10 cellular contexts compared by ENCODE assay signal in the genomic region with DNA sequence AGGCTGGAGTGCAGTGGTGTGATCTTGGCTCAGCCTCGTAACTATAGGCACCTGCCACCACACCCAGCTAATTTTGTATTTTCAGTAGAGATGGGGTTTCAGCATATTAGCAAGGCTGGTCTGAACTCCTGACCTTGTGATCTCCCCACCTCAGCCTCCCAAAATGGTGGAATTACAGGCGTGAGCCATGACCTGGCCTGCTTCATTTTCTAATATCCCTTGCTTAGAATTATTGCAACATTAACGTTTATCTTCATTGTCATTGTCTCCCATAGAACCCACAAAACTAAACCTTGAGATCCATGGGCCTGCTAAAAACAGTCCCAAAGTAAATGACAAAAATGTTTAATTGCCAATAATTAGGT. TPM values are rescaled to one million over a fixed set of nuclear protein-coding genes. Genes with fewer than 3 reads are reported as not detected.
A peak's percentile ranks its signal among the peaks of the same experiment; 100 is the strongest.
DNase-seq lines count a peak whose midpoint lies in the region; ATAC-seq and TF ChIP-seq lines count a peak whose summit lies in the region.
"Had no signal": no experiment of that assay in that cellular context is flagged by ENCODE, and none has a peak within 500 bp of the region (broad histone marks: within the 10 kb centered on the region; RNA-seq: fewer than 3 reads in every experiment).

No MANE protein-coding gene starts in this region.

- POLR2A ChIA-PET in activated CD8-positive, alpha-beta T cell treated with anti-CD3 and anti-CD28 coated beads for 36 hours (lab: Charles Lee) = interaction anchor here (1.1 to 12.0 kb wide), 34 partner anchors 8 to 139 kb away, joined by 3 to 204 read pairs (median 12); a partner anchor contains a TSS

- H3K4me1 ChIP-seq in mesenchymal stem cell (ENCODE audit: control insufficient read depth, insufficient read depth, low read depth, low read length) = no peaks in the 10 kb centered on the region
- H3K4me1 ChIP-seq in lower lobe of right lung = peaks cover 50% of the 10 kb centered on the region
- H3K4me1 ChIP-seq in suprapubic skin = peaks cover 42% of the 10 kb centered on the region
- H3K4me1 ChIP-seq in gastroesophageal sphincter = peaks cover 3 to 60% (median 30%) of the 10 kb centered on the region in 3 donors

- no peak overlapping the region for H3K4me3 Mint-ChIP-seq in Calu3 (ENCODE audit: low read depth, unreplicated experiment)
- H3K4me3 Mint-ChIP-seq in HFFc6 = peak overlapping the region; percentile 97
- H3K4me3 Mint-ChIP-seq in activated CD8-positive, alpha-beta T cell treated with anti-CD3 and anti-CD28 coated beads for 36 hours = peak overlapping the region; percentile 97

- intact Hi-C loops in Calu3 (cut with micrococcal nuclease; ENCODE audit: unreplicated experiment) (loop anchor here (1.0 kb wide), 1 partner anchor 96 kb away; no protein-coding TSS in a partner anchor), lower lobe of right lung (cut with DNase I) (loop anchor here (5.0 kb wide), 1 partner anchor 93 kb away; no protein-coding TSS in a partner anchor)
- intact Hi-C loops in activated CD8-positive, alpha-beta T cell treated with anti-CD3 and anti-CD28 coated beads for 36 hours (cut with micrococcal nuclease) = no loop called here

- H3K4ac ChIP-seq in mesenchymal stem cell (ENCODE audit: low read depth in 1 of 2, low read length in 2 of 2) = no peak overlapping the region

- no peak overlapping the region for H2BK15ac ChIP-seq in mesenchymal stem cell (ENCODE audit: low read depth, poor library complexity, severe bottlenecking)

- H3K79me1 ChIP-seq in mesenchymal stem cell (replicated peaks; ENCODE audit: low read length, poor library complexity, severe bottlenecking) = no peaks in the 10 kb centered on the region

- WGBS in mesenchymal stem cell = 48% methylated on average over 2 of the region's 3 CpGs
- 45% methylated on average over 3 of the region's 3 CpGs for WGBS in suprapubic skin
- WGBS in gastroesophageal sphincter (ENCODE audit: low coverage in 1 of 2), 2 donors = 47 to 53% methylated on average over 3 of the region's 3 CpGs

- no peak for TF ChIP-seq POLR2A in suprapubic skin (IDR thresholded peaks at IDR 0.05)
- TF ChIP-seq POLR2A in gastroesophageal sphincter (IDR thresholded peaks at IDR 0.05) = no peak

- H3K36me3 ChIP-seq in mesenchymal stem cell (ENCODE audit: control insufficient read depth in 1 of 2, insufficient read depth in 2 of 2, low read depth in 1 of 2, low read length in 2 of 2) (peaks cover 16 to 49% of the 10 kb centered on the region in 2 experiments), lower lobe of right lung (peaks cover 63% of the 10 kb centered on the region), suprapubic skin (peaks cover 55% of the 10 kb centered on the region), gastroesophageal sphincter (peaks cover 0 to 63% of the 10 kb centered on the region in 2 donors)

- H3K9ac ChIP-seq in mesenchymal stem cell (ENCODE audit: low read length) = peak overlapping the region; percentile 91

- H2BK120ac ChIP-seq in mesenchymal stem cell (ENCODE audit: low read depth, low read length) = no peak overlapping the region

- no peak overlapping the region for H3K23ac ChIP-seq in mesenchymal stem cell (ENCODE audit: low read length in 2 of 2)

- H2BK5ac ChIP-seq in mesenchymal stem cell (ENCODE audit: low read depth, low read length, poor library complexity, severe bottlenecking) = no peak overlapping the region

- H3K4me2 ChIP-seq in mesenchymal stem cell (ENCODE audit: low read length, poor library complexity, severe bottlenecking) = no peak overlapping the region

- H2AFZ ChIP-seq in mesenchymal stem cell (ENCODE audit: low read depth, low read length) = no peak overlapping the region

- peak overlapping the region; percentile 29 for H3K27ac Mint-ChIP-seq in Calu3 (ENCODE audit: unreplicated experiment)
- peak overlapping the region; percentile 100 for H3K27ac Mint-ChIP-seq in HFFc6
- H3K27ac Mint-ChIP-seq in activated CD8-positive, alpha-beta T cell treated with anti-CD3 and anti-CD28 coated beads for 36 hours = peak overlapping the region; percentile 85

- CTCF ChIA-PET in Calu3 (lab: Charles Lee) = interaction anchor here (1.2 kb wide), 1 partner anchor 138 kb away, joined by 4 read pairs; no protein-coding TSS in a partner anchor
- CTCF ChIA-PET in activated CD8-positive, alpha-beta T cell treated with anti-CD3 and anti-CD28 coated beads for 36 hours (lab: Charles Lee) = interaction anchor here (1.4 to 4.7 kb wide), 2 partner anchors 92 to 97 kb away, joined by 7 to 41 read pairs; no protein-coding TSS in a partner anchor

- TF ChIP-seq EP300 in suprapubic skin (IDR thresholded peaks at IDR 0.05) (no peak), gastroesophageal sphincter (IDR thresholded peaks at IDR 0.05) (no peak)

- no peak overlapping the region for H3K14ac ChIP-seq in mesenchymal stem cell (ENCODE audit: low read length in 2 of 2)

- H4K91ac ChIP-seq in mesenchymal stem cell (ENCODE audit: low read length) = no peak overlapping the region

- H3K4me1 Mint-ChIP-seq in Calu3 (ENCODE audit: low read depth, unreplicated experiment) = peaks cover 14% of the 10 kb centered on the region
- H3K4me1 Mint-ChIP-seq in HFFc6 (ENCODE audit: low read depth) = peaks cover 25% of the 10 kb centered on the region
- peaks cover 27% of the 10 kb centered on the region for H3K4me1 Mint-ChIP-seq in activated CD8-positive, alpha-beta T cell treated with anti-CD3 and anti-CD28 coated beads for 36 hours (ENCODE audit: low read depth)

- no peak overlapping the region for H2AK5ac ChIP-seq in mesenchymal stem cell (ENCODE audit: low read length, severe bottlenecking)

- DNase-seq in Calu3 (no peak), HFFc6 (no peak), mesenchymal stem cell (peak; percentile 29), lower lobe of right lung (no peak), suprapubic skin (ENCODE audit: low spot score in 2 of 2) (no peak), UCSD-AML1 (lab: John Stamatoyannopoulos, UW; ENCODE audit: unreplicated experiment) (no peak)
- DNase-seq in activated CD8-positive, alpha-beta T cell treated with anti-CD3 and anti-CD28 coated beads for 36 hours = peak; percentile 40
- DNase-seq: effector CD4-positive, alpha-beta T cell had no signal

- no peak overlapping the region for H4K8ac ChIP-seq in mesenchymal stem cell (ENCODE audit: low read length)

- H3K9me3 ChIP-seq in mesenchymal stem cell (ENCODE audit: control insufficient read depth, low read length) (no peaks in the 10 kb centered on the region), lower lobe of right lung (no peaks in the 10 kb centered on the region), suprapubic skin (no peaks in the 10 kb centered on the region), gastroesophageal sphincter (no peaks in the 10 kb centered on the region)
- H3K9me3 ChIP-seq: SJCRH30 had no signal

- H3K4me3 ChIP-seq in mesenchymal stem cell (ENCODE audit: insufficient read depth in 1 of 2, low read depth in 1 of 2, low read length in 2 of 2) (no peak overlapping the region), lower lobe of right lung (no peak overlapping the region), suprapubic skin (no peak overlapping the region), gastroesophageal sphincter (no peak overlapping the region)
- H3K4me3 ChIP-seq: SJCRH30 had no signal

- H3K18ac ChIP-seq in mesenchymal stem cell (ENCODE audit: low read depth in 1 of 2, low read length in 2 of 2) = no peak overlapping the region

- peak; percentile 2 for ATAC-seq in activated CD8-positive, alpha-beta T cell treated with anti-CD3 and anti-CD28 coated beads for 36 hours
- ATAC-seq in lower lobe of right lung = no peak
- ATAC-seq in gastroesophageal sphincter = no peak

- no peak overlapping the region for H2BK12ac ChIP-seq in mesenchymal stem cell (ENCODE audit: low read length in 2 of 2)

- TF ChIP-seq CTCF in Calu3 (IDR thresholded peaks at IDR 0.05; ENCODE audit: unreplicated experiment) (no peak), HFFc6 (IDR thresholded peaks at IDR 0.05) (no peak), lower lobe of right lung (IDR thresholded peaks at IDR 0.05) (no peak), suprapubic skin (IDR thresholded peaks at IDR 0.05) (no peak), gastroesophageal sphincter (IDR thresholded peaks at IDR 0.05) (no peak)
- no peak for TF ChIP-seq CTCF in activated CD8-positive, alpha-beta T cell treated with anti-CD3 and anti-CD28 coated beads for 36 hours (IDR thresholded peaks at IDR 0.05)

- H3K36me3 Mint-ChIP-seq in Calu3 (ENCODE audit: insufficient read depth, unreplicated experiment) (peaks cover 80% of the 10 kb centered on the region), HFFc6 (ENCODE audit: low read depth) (peaks cover 46% of the 10 kb centered on the region)
- peaks cover 50% of the 10 kb centered on the region for H3K36me3 Mint-ChIP-seq in activated CD8-positive, alpha-beta T cell treated with anti-CD3 and anti-CD28 coated beads for 36 hours (ENCODE audit: low read depth)

- H3K27me3 ChIP-seq in mesenchymal stem cell (ENCODE audit: control insufficient read depth in 1 of 2, insufficient read depth in 1 of 2, low read length in 2 of 2) = no peaks in the 10 kb centered on the region
- H3K27me3 ChIP-seq in lower lobe of right lung (ENCODE audit: low read depth) = no peaks in the 10 kb centered on the region
- no peaks in the 10 kb centered on the region for H3K27me3 ChIP-seq in suprapubic skin
- H3K27me3 ChIP-seq in gastroesophageal sphincter = no peaks in the 10 kb centered on the region

- H3K9me3 Mint-ChIP-seq in Calu3 (ENCODE audit: low read depth, unreplicated experiment) = no peaks in the 10 kb centered on the region
- peaks cover 38% of the 10 kb centered on the region for H3K9me3 Mint-ChIP-seq in HFFc6
- H3K9me3 Mint-ChIP-seq in activated CD8-positive, alpha-beta T cell treated with anti-CD3 and anti-CD28 coated beads for 36 hours = no peaks in the 10 kb centered on the region

- no TSS peak for BruUV-seq in Calu3 (replicated peaks; lab: Mats Ljungman, UMichigan)

- H3K27me3 Mint-ChIP-seq in Calu3 (ENCODE audit: unreplicated experiment) (peaks cover 2% of the 10 kb centered on the region), HFFc6 (ENCODE audit: insufficient read depth) (peaks cover 81% of the 10 kb centered on the region)
- no peaks in the 10 kb centered on the region for H3K27me3 Mint-ChIP-seq in activated CD8-positive, alpha-beta T cell treated with anti-CD3 and anti-CD28 coated beads for 36 hours

- H3K27ac ChIP-seq in mesenchymal stem cell (ENCODE audit: low read length, poor library complexity, severe bottlenecking) = no peak overlapping the region
- no peak overlapping the region for H3K27ac ChIP-seq in lower lobe of right lung
- no peak overlapping the region for H3K27ac ChIP-seq in suprapubic skin
- peak overlapping the region in 1 of 4 donors; percentile 56 for H3K27ac ChIP-seq in gastroesophageal sphincter

RNA-seq across cellular contexts. Expression of a gene that starts 6.1 kb away (rescaled TPM):
- total RNA-seq in Calu3 (2022) = 5,799 and 7,052 TPM in 2 replicates
- total RNA-seq in HFFc6 (2021; fragmentation: NEBNext Ultra II Directional; extraction: Animal tissue kit (Norgen Biotek cat#: 25700)) = over 10,000 TPM in 4 of 6 experiments, 1,000 to 10,000 TPM in 2; 8,709 to 10,268 (median 10,123) TPM
- total RNA-seq in activated CD8-positive, alpha-beta T cell treated with anti-CD3 and anti-CD28 coated beads for 36 hours = over 10,000 TPM; 15,479 to 15,634 TPM
- polyA plus RNA-seq in mesenchymal stem cell (2013, experiment 1 of 2) = 14,204 TPM
- 14,628 TPM for polyA plus RNA-seq in mesenchymal stem cell (2013, experiment 2 of 2)
- total RNA-seq in lower lobe of right lung = 9,415 TPM
- total RNA-seq in suprapubic skin = over 10,000 TPM in 3 of 4 donors, 1,000 to 10,000 TPM in 1; 8,061 to 12,310 (median 11,939) TPM
- over 10,000 TPM in 2 of 4 donors, 1,000 to 10,000 TPM in 2; 7,131 to 12,070 (median 10,987) TPM for total RNA-seq in gastroesophageal sphincter

RNA-seq across cellular contexts. Expression of a gene that starts 53.2 kb away (rescaled TPM):
- total RNA-seq in Calu3 (2022) = 31.6 and 35.6 TPM in 2 replicates
- total RNA-seq in HFFc6 (2021; fragmentation: NEBNext Ultra II Directional; extraction: Animal tissue kit (Norgen Biotek cat#: 25700)) = 10 to 100 TPM; 18.5 to 28.2 (median 21.5) TPM
- total RNA-seq in activated CD8-positive, alpha-beta T cell treated with anti-CD3 and anti-CD28 coated beads for 36 hours = 10 to 100 TPM; 42.1 to 43.2 TPM
- 13.7 TPM for polyA plus RNA-seq in mesenchymal stem cell (2013, experiment 1 of 2)
- 13.6 TPM for polyA plus RNA-seq in mesenchymal stem cell (2013, experiment 2 of 2)
- total RNA-seq in lower lobe of right lung = 25.7 TPM
- 10 to 100 TPM; 12.9 to 34.3 (median 23.9) TPM for total RNA-seq in suprapubic skin
- total RNA-seq in gastroesophageal sphincter = 10 to 100 TPM; 25.2 to 30.3 (median 29.4) TPM

Comparison
In these comparisons a context has a peak if more than half of its experiments do, and no peak if none do; other contexts are left out.
1. DNase-seq: peak in activated CD8-positive, alpha-beta T cell treated with anti-CD3 and anti-CD28 coated beads for 36 hours (single experiment) and mesenchymal stem cell (single experiment); none in Calu3 (single experiment), HFFc6 (single experiment), lower lobe of right lung (single experiment), suprapubic skin (0 of 2) and UCSD-AML1 (single experiment).
2. H3K27ac Mint-ChIP-seq: peak in every context shown above with its lines; median percentile 100 in HFFc6; 85 in activated CD8-positive, alpha-beta T cell treated with anti-CD3 and anti-CD28 coated beads for 36 hours; 29 in Calu3.